Comparison of ENCODE assay signal across 1 cellular context in the genomic region with DNA sequence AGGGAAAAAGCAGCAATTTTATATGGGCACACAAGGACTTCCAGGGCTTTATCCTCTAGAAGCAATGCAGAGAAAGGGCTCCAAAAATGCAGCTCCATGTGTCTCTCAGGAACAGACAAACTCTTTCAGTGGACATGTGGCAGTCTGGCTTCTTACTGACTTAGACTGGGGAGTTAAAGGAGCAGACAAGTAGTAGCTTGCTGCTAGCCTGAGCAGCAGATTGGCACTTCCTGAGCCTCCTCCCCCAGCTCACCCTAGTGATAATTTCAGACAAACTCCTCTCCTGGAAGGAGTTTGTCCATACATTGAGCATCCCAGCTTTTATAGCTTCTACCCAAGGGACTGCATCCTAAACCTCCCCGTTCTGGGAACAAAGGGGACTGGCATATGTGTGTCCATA.
TF ChIP-seq lines count a peak whose summit lies in the region.

No MANE protein-coding gene starts in this region.

TF ChIP-seq in SK-N-SH, 30 proteins besides CTCF, POLR2A, EP300 and RAD21 (continued from another document):
- no peak for TF ChIP-seq IRF3 (IDR thresholded peaks at IDR 0.05; ENCODE audit: low read depth, low read length)
- no peak for TF ChIP-seq ELF1 (IDR thresholded peaks at IDR 0.05)
- no peak for TF ChIP-seq MEF2A (IDR thresholded peaks at IDR 0.05; ENCODE audit: borderline replicate concordance, low read depth)
- TF ChIP-seq RFX5 (IDR thresholded peaks at IDR 0.05; ENCODE audit: low read length) = no peak
- no peak for TF ChIP-seq FOSL2 (IDR thresholded peaks at IDR 0.05; ENCODE audit: borderline replicate concordance, low read depth)
- TF ChIP-seq, protein P1, sequence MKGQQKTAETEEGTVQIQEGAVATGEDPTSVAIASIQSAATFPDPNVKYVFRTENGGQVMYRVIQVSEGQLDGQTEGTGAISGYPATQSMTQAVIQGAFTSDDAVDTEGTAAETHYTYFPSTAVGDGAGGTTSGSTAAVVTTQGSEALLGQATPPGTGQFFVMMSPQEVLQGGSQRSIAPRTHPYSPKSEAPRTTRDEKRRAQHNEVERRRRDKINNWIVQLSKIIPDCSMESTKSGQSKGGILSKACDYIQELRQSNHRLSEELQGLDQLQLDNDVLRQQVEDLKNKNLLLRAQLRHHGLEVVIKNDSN (IDR thresholded peaks at IDR 0.05; ENCODE audit: borderline replicate concordance, low read depth) = no peak
- TF ChIP-seq PBX3 (IDR thresholded peaks at IDR 0.05) = no peak
- TF ChIP-seq NFIC (IDR thresholded peaks at IDR 0.05; ENCODE audit: borderline replicate concordance) = no peak
- no peak for TF ChIP-seq SIN3A (IDR thresholded peaks at IDR 0.05; ENCODE audit: borderline replicate concordance, low read depth, low read length)
- no peak for TF ChIP-seq REST (IDR thresholded peaks at IDR 0.05; ENCODE audit: low read depth, low read length)
- TF ChIP-seq TCF12 (IDR thresholded peaks at IDR 0.05) = no peak
- TF ChIP-seq RXRA (IDR thresholded peaks at IDR 0.05; ENCODE audit: borderline replicate concordance, low read depth) = no peak
